Comparison of ENCODE assay signal across 1 cellular context in genomic region chr13:49587311-49587847, GRCh38.
TF ChIP-seq lines count a peak whose summit lies in the region.

No MANE protein-coding gene starts in this region.

TF ChIP-seq in HepG2, 621 proteins besides CTCF, POLR2A, EP300 and RAD21 (continued from another document and continues in another):
- TF ChIP-seq HOMEZ (CRISPR knock-in tag; IDR thresholded peaks at IDR 0.05; ENCODE audit: low read depth) (peak; percentile 15; the same call in 1 of the 2 replicates), CEBPG (CRISPR knock-in tag; IDR thresholded peaks at IDR 0.05) (peak; percentile 28; the same call in 1 of the 2 replicates), HDAC2 (CRISPR knock-in tag; IDR thresholded peaks at IDR 0.05) (peak; percentile 65), HNF4A (CRISPR knock-in tag; IDR thresholded peaks at IDR 0.05) (peak; percentile 67), TBX3 (IDR thresholded peaks at IDR 0.05; ENCODE audit: borderline replicate concordance) (peak; percentile 77), FOXP1 (IDR thresholded peaks at IDR 0.05) (0 out of 2 replicates have a peak, but pooled peaks have one; percentile 16), FOXP1 (CRISPR knock-in tag; IDR thresholded peaks at IDR 0.05) (peak; percentile 86), GPBP1L1 (CRISPR knock-in tag; IDR thresholded peaks at IDR 0.05) (no peak), ZIK1 (CRISPR knock-in tag; IDR thresholded peaks at IDR 0.05; ENCODE audit: borderline replicate concordance, low read depth) (no peak), NFKBIZ (CRISPR knock-in tag; IDR thresholded peaks at IDR 0.05) (peak; percentile 57; the same call in 1 of the 2 replicates), CBX5 (CRISPR knock-in tag; IDR thresholded peaks at IDR 0.05; ENCODE audit: borderline replicate concordance) (0 out of 2 replicates have a peak, but pooled peaks have one; percentile 34), MAF1 (CRISPR knock-in tag; IDR thresholded peaks at IDR 0.05; ENCODE audit: borderline replicate concordance) (no peak), ZNF691 (CRISPR knock-in tag; IDR thresholded peaks at IDR 0.05; ENCODE audit: borderline replicate concordance, low read depth) (no peak), RXRB (CRISPR knock-in tag; IDR thresholded peaks at IDR 0.05; ENCODE audit: borderline replicate concordance) (peak; percentile 86), FOXK1 (CRISPR knock-in tag; IDR thresholded peaks at IDR 0.05; ENCODE audit: borderline replicate concordance, low read depth) (peak; percentile 57; the same call in 1 of the 2 replicates), KDM6A (CRISPR knock-in tag; IDR thresholded peaks at IDR 0.05; ENCODE audit: low read depth) (peak; percentile 27; the same call in 1 of the 2 replicates), MEF2D (CRISPR knock-in tag; IDR thresholded peaks at IDR 0.05) (peak; percentile 60; the same call in 1 of the 2 replicates), SP140L (CRISPR knock-in tag; IDR thresholded peaks at IDR 0.05; ENCODE audit: borderline replicate concordance) (no peak), ZNF609 (CRISPR knock-in tag; IDR thresholded peaks at IDR 0.05; ENCODE audit: borderline replicate concordance) (peak; percentile 52; the same call in 1 of the 2 replicates), GABPB1 (CRISPR knock-in tag; IDR thresholded peaks at IDR 0.05) (peak; percentile 18; the same call in 1 of the 2 replicates), ZNF704 (CRISPR knock-in tag; IDR thresholded peaks at IDR 0.05; ENCODE audit: borderline replicate concordance) (no peak), DPF2 (CRISPR knock-in tag; IDR thresholded peaks at IDR 0.05; ENCODE audit: borderline replicate concordance, low read depth) (peak; percentile 43; the same call in 1 of the 2 replicates), SAP130 (CRISPR knock-in tag; IDR thresholded peaks at IDR 0.05; ENCODE audit: low read depth) (peak; percentile 71), PAXIP1 (CRISPR knock-in tag; conservative IDR thresholded peaks at IDR 0.05) (peak; percentile 80), RXRA (CRISPR knock-in tag; IDR thresholded peaks at IDR 0.05) (peak; percentile 85; the same call in 1 of the 2 replicates), ZNF292 (CRISPR knock-in tag; IDR thresholded peaks at IDR 0.05; ENCODE audit: borderline replicate concordance, low read depth) (peak; percentile 69), KDM4B (CRISPR knock-in tag; IDR thresholded peaks at IDR 0.05) (0 out of 2 replicates have a peak, but pooled peaks have one; percentile 27), ZNF205 (CRISPR knock-in tag; IDR thresholded peaks at IDR 0.05) (0 out of 2 replicates have a peak, but pooled peaks have one; percentile 42), MED1 (CRISPR knock-in tag; IDR thresholded peaks at IDR 0.05) (peak; percentile 64), MNT (IDR thresholded peaks at IDR 0.05) (peak; percentile 24; the same call in 1 of the 2 replicates), ZGPAT (CRISPR knock-in tag; IDR thresholded peaks at IDR 0.05) (peak; percentile 71), KAT7 (CRISPR knock-in tag; IDR thresholded peaks at IDR 0.05; ENCODE audit: borderline replicate concordance) (0 out of 2 replicates have a peak, but pooled peaks have one; percentile 72), KLF15 (CRISPR knock-in tag; IDR thresholded peaks at IDR 0.05; ENCODE audit: borderline replicate concordance) (no peak), BCL6 (CRISPR knock-in tag; IDR thresholded peaks at IDR 0.05) (peak; percentile 86), PPARG (CRISPR knock-in tag; conservative IDR thresholded peaks at IDR 0.05) (peak; percentile 78), CHD4 (IDR thresholded peaks at IDR 0.05; ENCODE audit: borderline replicate concordance, low read length) (peak; percentile 25; the same call in 1 of the 2 replicates), HMG20A (CRISPR knock-in tag; IDR thresholded peaks at IDR 0.05; ENCODE audit: borderline replicate concordance) (peak; percentile 87; the same call in 1 of the 2 replicates), ARID5B (CRISPR knock-in tag; IDR thresholded peaks at IDR 0.05) (peak; percentile 87), CREM (IDR thresholded peaks at IDR 0.05) (peak; percentile 66), CREM (CRISPR knock-in tag; IDR thresholded peaks at IDR 0.05) (no peak)
